In the genomic region with DNA sequence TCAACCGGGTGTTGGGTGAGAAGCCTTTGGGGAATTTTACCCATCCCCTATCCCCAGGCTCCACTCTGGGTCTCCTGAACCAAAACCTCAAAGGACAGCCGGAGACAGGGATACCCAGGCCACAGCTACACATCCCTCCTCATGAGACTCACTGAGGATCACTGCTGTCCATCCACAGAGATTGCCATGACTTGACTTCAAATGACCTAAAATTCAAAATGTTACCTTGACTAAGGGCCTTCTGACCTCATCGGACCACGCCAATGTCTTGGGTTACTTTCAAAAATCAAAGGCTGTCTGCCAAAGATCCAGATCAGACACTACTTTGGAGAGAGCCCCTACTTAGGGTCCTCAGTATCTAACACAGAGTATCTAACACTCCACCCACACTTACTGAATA, we compare ENCODE assay signal across 1 cellular context.
TF ChIP-seq lines count a peak whose summit lies in the region.

No MANE protein-coding gene starts in this region.

TF ChIP-seq in HepG2, 621 proteins besides CTCF, POLR2A, EP300 and RAD21 (continued from another document):
- TF ChIP-seq, protein P1, sequence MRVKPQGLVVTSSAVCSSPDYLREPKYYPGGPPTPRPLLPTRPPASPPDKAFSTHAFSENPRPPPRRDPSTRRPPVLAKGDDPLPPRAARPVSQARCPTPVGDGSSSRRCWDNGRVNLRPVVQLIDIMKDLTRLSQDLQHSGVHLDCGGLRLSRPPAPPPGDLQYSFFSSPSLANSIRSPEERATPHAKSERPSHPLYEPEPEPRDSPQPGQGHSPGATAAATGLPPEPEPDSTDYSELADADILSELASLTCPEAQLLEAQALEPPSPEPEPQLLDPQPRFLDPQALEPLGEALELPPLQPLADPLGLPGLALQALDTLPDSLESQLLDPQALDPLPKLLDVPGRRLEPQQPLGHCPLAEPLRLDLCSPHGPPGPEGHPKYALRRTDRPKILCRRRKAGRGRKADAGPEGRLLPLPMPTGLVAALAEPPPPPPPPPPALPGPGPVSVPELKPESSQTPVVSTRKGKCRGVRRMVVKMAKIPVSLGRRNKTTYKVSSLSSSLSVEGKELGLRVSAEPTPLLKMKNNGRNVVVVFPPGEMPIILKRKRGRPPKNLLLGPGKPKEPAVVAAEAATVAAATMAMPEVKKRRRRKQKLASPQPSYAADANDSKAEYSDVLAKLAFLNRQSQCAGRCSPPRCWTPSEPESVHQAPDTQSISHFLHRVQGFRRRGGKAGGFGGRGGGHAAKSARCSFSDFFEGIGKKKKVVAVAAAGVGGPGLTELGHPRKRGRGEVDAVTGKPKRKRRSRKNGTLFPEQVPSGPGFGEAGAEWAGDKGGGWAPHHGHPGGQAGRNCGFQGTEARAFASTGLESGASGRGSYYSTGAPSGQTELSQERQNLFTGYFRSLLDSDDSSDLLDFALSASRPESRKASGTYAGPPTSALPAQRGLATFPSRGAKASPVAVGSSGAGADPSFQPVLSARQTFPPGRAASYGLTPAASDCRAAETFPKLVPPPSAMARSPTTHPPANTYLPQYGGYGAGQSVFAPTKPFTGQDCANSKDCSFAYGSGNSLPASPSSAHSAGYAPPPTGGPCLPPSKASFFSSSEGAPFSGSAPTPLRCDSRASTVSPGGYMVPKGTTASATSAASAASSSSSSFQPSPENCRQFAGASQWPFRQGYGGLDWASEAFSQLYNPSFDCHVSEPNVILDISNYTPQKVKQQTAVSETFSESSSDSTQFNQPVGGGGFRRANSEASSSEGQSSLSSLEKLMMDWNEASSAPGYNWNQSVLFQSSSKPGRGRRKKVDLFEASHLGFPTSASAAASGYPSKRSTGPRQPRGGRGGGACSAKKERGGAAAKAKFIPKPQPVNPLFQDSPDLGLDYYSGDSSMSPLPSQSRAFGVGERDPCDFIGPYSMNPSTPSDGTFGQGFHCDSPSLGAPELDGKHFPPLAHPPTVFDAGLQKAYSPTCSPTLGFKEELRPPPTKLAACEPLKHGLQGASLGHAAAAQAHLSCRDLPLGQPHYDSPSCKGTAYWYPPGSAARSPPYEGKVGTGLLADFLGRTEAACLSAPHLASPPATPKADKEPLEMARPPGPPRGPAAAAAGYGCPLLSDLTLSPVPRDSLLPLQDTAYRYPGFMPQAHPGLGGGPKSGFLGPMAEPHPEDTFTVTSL (CRISPR knock-in tag; IDR thresholded peaks at IDR 0.05; ENCODE audit: borderline replicate concordance): no peak
- peak; percentile 34; the same call in 1 of the 2 replicates for TF ChIP-seq POLR2AphosphoS5 (IDR thresholded peaks at IDR 0.05; ENCODE audit: low read depth, low read length)
